Comparison of ENCODE assay signal across 17 cellular contexts in the genomic region with DNA sequence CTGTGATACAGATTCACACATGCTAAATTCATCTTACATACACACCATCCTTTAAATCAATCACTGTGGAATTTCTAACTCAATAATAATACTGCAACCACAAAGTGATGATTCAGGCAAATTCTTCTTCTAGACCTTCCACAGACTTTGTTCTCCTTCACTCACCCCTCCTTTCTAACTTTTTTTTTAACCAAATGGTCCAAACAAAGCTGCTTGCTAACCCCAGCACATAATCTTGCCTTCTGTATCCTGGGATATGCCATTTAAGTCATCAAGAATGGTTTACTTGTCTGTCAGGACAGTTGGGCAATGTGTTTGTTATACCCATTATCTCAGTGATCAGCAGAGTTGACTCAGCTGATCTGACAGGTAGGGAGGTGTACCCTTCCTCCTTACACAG. TPM values are rescaled to one million over a fixed set of nuclear protein-coding genes. Genes with fewer than 3 reads are reported as not detected.
DNase-seq lines count a peak whose midpoint lies in the region; ATAC-seq and TF ChIP-seq lines count a peak whose summit lies in the region.
"Had no signal": no experiment of that assay in that cellular context is flagged by ENCODE, and none has a peak within 500 bp of the region (broad histone marks: within the 10 kb centered on the region; RNA-seq: fewer than 3 reads in every experiment).

No MANE protein-coding gene starts in this region.

- H3K4me1 Mint-ChIP-seq in activated T-cell treated with anti-CD3 and anti-CD28 coated beads, Interleukin-2, amount 50 U/mL, for 24 hours (ENCODE audit: low read depth), result peaks cover 36% of the 10 kb centered on the region
- H3K4me1 Mint-ChIP-seq in activated T-cell treated with anti-CD3 and anti-CD28 coated beads, Interleukin-2, amount 50 U/mL, for 72 hours (ENCODE audit: low read depth), result peaks cover 28% of the 10 kb centered on the region

- H3K36me3 ChIP-seq in ascending aorta (peaks cover 15 to 76% of the 10 kb centered on the region in 2 donors), uterus (no peaks in the 10 kb centered on the region), esophagus squamous epithelium (peaks cover 4 to 82% (median 4%) of the 10 kb centered on the region in 3 donors), MG63 (no peaks in the 10 kb centered on the region)

- intact Hi-C loops in ascending aorta (cut with DNase I), result no loop called here
- intact Hi-C loops in uterus (cut with DNase I; ENCODE audit: low total_unique reads), result no loop called here
- intact Hi-C loops in esophagus squamous epithelium (cut with DNase I), result no loop called here

- no peak for ATAC-seq in activated T-cell treated with anti-CD3 and anti-CD28 coated beads, Interleukin-2, amount 50 U/mL, for 72 hours (replicated peaks in 1 of 2)
- no peak for ATAC-seq in GM19324 (IDR thresholded peaks at IDR 0.05; ENCODE audit: low FRiP score, unreplicated experiment)
- ATAC-seq: activated naive CD4-positive, alpha-beta T cell treated with anti-CD3 and anti-CD28 coated beads, Interleukin-2, amount 50 U/mL, for 72 hours had no signal

- no peaks in the 10 kb centered on the region for H3K27me3 ChIP-seq in ascending aorta
- no peaks in the 10 kb centered on the region for H3K27me3 ChIP-seq in uterus
- no peaks in the 10 kb centered on the region for H3K27me3 ChIP-seq in esophagus squamous epithelium
- peaks cover 6% of the 10 kb centered on the region; the same call in 1 of the 2 replicates for H3K27me3 ChIP-seq in MG63
- H3K27me3 ChIP-seq: Peyer's patch, right atrium auricular region, thyroid gland had no signal

- H3K9me3 Mint-ChIP-seq in activated T-cell treated with anti-CD3 and anti-CD28 coated beads, Interleukin-2, amount 50 U/mL, for 24 hours, result no peaks in the 10 kb centered on the region
- peaks cover 0 to 2% of the 10 kb centered on the region in 2 donors for H3K9me3 Mint-ChIP-seq in activated T-cell treated with anti-CD3 and anti-CD28 coated beads, Interleukin-2, amount 50 U/mL, for 72 hours

- H3K4me3 ChIP-seq in ascending aorta, result peak overlapping the region in 1 of 2 donors; percentile 17
- no peak overlapping the region for H3K4me3 ChIP-seq in uterus
- no peak overlapping the region for H3K4me3 ChIP-seq in esophagus squamous epithelium
- H3K4me3 ChIP-seq in MG63, result no peak overlapping the region
- H3K4me3 ChIP-seq: Peyer's patch, right atrium auricular region, thyroid gland had no signal

- H3K9me3 ChIP-seq in ascending aorta (no peaks in the 10 kb centered on the region), uterus (no peaks in the 10 kb centered on the region), esophagus squamous epithelium (no peaks in the 10 kb centered on the region), MG63 (no peaks in the 10 kb centered on the region)
- H3K9me3 ChIP-seq: Peyer's patch, right atrium auricular region, thyroid gland had no signal

- peak overlapping the region; percentile 38 to 89 for H3K27ac ChIP-seq in ascending aorta
- H3K27ac ChIP-seq in uterus, result peak overlapping the region; percentile 1 to 44
- H3K27ac ChIP-seq in esophagus squamous epithelium, result no peak overlapping the region

- TF ChIP-seq CTCF in ascending aorta (IDR thresholded peaks at IDR 0.05) (no peak), uterus (IDR thresholded peaks at IDR 0.05) (no peak), esophagus squamous epithelium (IDR thresholded peaks at IDR 0.05) (no peak)

- H3K27me3 Mint-ChIP-seq in activated T-cell treated with anti-CD3 and anti-CD28 coated beads, Interleukin-2, amount 50 U/mL, for 24 hours, result no peaks in the 10 kb centered on the region
- no peaks in the 10 kb centered on the region for H3K27me3 Mint-ChIP-seq in activated T-cell treated with anti-CD3 and anti-CD28 coated beads, Interleukin-2, amount 50 U/mL, for 72 hours (ENCODE audit: low read depth)

- no peak for TF ChIP-seq POLR2A in uterus (IDR thresholded peaks at IDR 0.05)
- TF ChIP-seq POLR2A in esophagus squamous epithelium (IDR thresholded peaks at IDR 0.05), result no peak

- peak overlapping the region; percentile 4 for H3K27ac Mint-ChIP-seq in activated T-cell treated with anti-CD3 and anti-CD28 coated beads, Interleukin-2, amount 50 U/mL, for 24 hours
- H3K27ac Mint-ChIP-seq in activated T-cell treated with anti-CD3 and anti-CD28 coated beads, Interleukin-2, amount 50 U/mL, for 72 hours, result no peak overlapping the region

- H3K36me3 Mint-ChIP-seq in activated T-cell treated with anti-CD3 and anti-CD28 coated beads, Interleukin-2, amount 50 U/mL, for 24 hours (ENCODE audit: low read depth), result peaks cover 8% of the 10 kb centered on the region
- H3K36me3 Mint-ChIP-seq in activated T-cell treated with anti-CD3 and anti-CD28 coated beads, Interleukin-2, amount 50 U/mL, for 72 hours (ENCODE audit: insufficient read depth in 2 of 2), result peaks cover 0 to 9% of the 10 kb centered on the region in 2 donors

- DNase-seq in activated T-cell treated with anti-CD3 and anti-CD28 coated beads, Interleukin-2, amount 50 U/mL, for 24 hours, result no peak
- no peak for DNase-seq in activated T-cell treated with anti-CD3 and anti-CD28 coated beads, Interleukin-2, amount 50 U/mL, for 72 hours
- DNase-seq in ascending aorta (ENCODE audit: low spot score in 2 of 2) (no peak), kidney tubule cell (ENCODE audit: low spot score) (peak; percentile 73), uterus (no peak), esophagus squamous epithelium (lab: John Stamatoyannopoulos, UW) (no peak), MG63 (no peak)
- DNase-seq: 8988T, DMS 273 treated with DMSO at 0.1 percent for 48 hours, MV-4-11, NCI-H446, Peyer's patch, T-helper 9 cell, thyroid gland had no signal

- H3K4me1 ChIP-seq in ascending aorta (peaks cover 15 to 87% of the 10 kb centered on the region in 2 donors), uterus (peaks cover 20 to 38% of the 10 kb centered on the region in 2 donors), esophagus squamous epithelium (peaks cover 0 to 53% (median 20%) of the 10 kb centered on the region in 3 donors)

- no peak overlapping the region for H3K4me3 Mint-ChIP-seq in activated T-cell treated with anti-CD3 and anti-CD28 coated beads, Interleukin-2, amount 50 U/mL, for 24 hours
- H3K4me3 Mint-ChIP-seq in activated T-cell treated with anti-CD3 and anti-CD28 coated beads, Interleukin-2, amount 50 U/mL, for 72 hours, result no peak overlapping the region

RNA-seq across cellular contexts. Expression of a gene that starts 10.0 kb away (rescaled TPM):
- total RNA-seq in activated T-cell treated with anti-CD3 and anti-CD28 coated beads, Interleukin-2, amount 50 U/mL, for 72 hours, result 1 to 10 TPM; 4.5 to 5.0 TPM
- 40.8 TPM for total RNA-seq in ascending aorta
- 100 to 1,000 TPM in 3 of 4 donors, 10 to 100 TPM in 1; 87.1 to 252 (median 176) TPM for total RNA-seq in uterus
- total RNA-seq in esophagus squamous epithelium, result 10 to 100 TPM in 2 of 4 donors, 1 to 10 TPM in 2; 5.4 to 34.1 (median 19.1) TPM
- 0.13 TPM in 1 of 2 replicates, not detected in the other for total RNA-seq in MG63 (2014; rRNA removed; shearing (Covaris generic); ENCODE audit: low replicate concordance)

Comparison
In these comparisons a context has a peak if more than half of its experiments do, and no peak if none do; other contexts are left out.
1. H3K27ac ChIP-seq: peak in ascending aorta (2 of 2) and uterus (2 of 2); none in esophagus squamous epithelium (0 of 4).